Comparison of ENCODE assay signal across 16 cellular contexts in genomic region chr10:110268442-110268841, GRCh38. TPM values are rescaled to one million over a fixed set of nuclear protein-coding genes. Genes with fewer than 3 reads are reported as not detected.
DNase-seq lines count a peak whose midpoint lies in the region; ATAC-seq and TF ChIP-seq lines count a peak whose summit lies in the region.
"Had no signal": no experiment of that assay in that cellular context is flagged by ENCODE, and none has a peak within 500 bp of the region (broad histone marks: within the 10 kb centered on the region; RNA-seq: fewer than 3 reads in every experiment).

No MANE protein-coding gene starts in this region.

- intact Hi-C loops in right cardiac atrium (cut with DNase I) (no loop called here), tibial artery (cut with DNase I; ENCODE audit: low total_unique reads) (loop anchor here (5.0 kb wide), 1 partner anchor 41 kb away; no protein-coding TSS in a partner anchor)

- TF ChIP-seq CTCF in tibial artery (IDR thresholded peaks at IDR 0.05) (no peak), endodermal cell (conservative IDR thresholded peaks at IDR 0.05) (no peak)

- peaks cover 16% of the 10 kb centered on the region for H3K4me1 Mint-ChIP-seq in endodermal cell

- H3K27ac ChIP-seq in right cardiac atrium (ENCODE audit: low read length) (peak overlapping the region; percentile 64), tibial artery (peak overlapping the region; percentile 74 to 85), endodermal cell (ENCODE audit: low read depth, low read length) (no peak overlapping the region)

- ATAC-seq in right cardiac atrium, result peak; percentile 58 to 69
- ATAC-seq in HG02798 (IDR thresholded peaks at IDR 0.05; ENCODE audit: poor library complexity, unreplicated experiment), result no peak
- ATAC-seq: sciatic nerve had no signal

- H3K9ac ChIP-seq in endodermal cell (ENCODE audit: extremely low read depth, low read length, poor library complexity, severe bottlenecking), result no peak overlapping the region

- DNase-seq in NCI-H2107 treated with DMSO at 0.1 percent for 48 hours (lab: John Stamatoyannopoulos, UW; ENCODE audit: unreplicated experiment), result peak; percentile 6
- no peak for DNase-seq in NCI-H2107 (lab: John Stamatoyannopoulos, UW)
- DNase-seq in RPMI8226, result peak; percentile 14
- peak in 1 of 3 donors; percentile 56 for DNase-seq in right cardiac atrium
- DNase-seq in tibial artery, result no peak
- DNase-seq in RKO (ENCODE audit: low spot score), result no peak
- DNase-seq in endodermal cell, result no peak
- DNase-seq: 8988T; activated CD8-positive, alpha-beta memory T cell treated with anti-CD3 and anti-CD28 coated beads for 24 hours; activated naive CD8-positive, alpha-beta T cell treated with anti-CD3 and anti-CD28 coated beads for 36 hours; MV-4-11 had no signal

- no peak overlapping the region for H3K4me3 Mint-ChIP-seq in endodermal cell
- H3K4me3 Mint-ChIP-seq: activated naive CD8-positive, alpha-beta T cell treated with anti-CD3 and anti-CD28 coated beads for 36 hours; mesothelial cell of epicardium had no signal

- no peaks in the 10 kb centered on the region for H3K9me3 ChIP-seq in right cardiac atrium (ENCODE audit: control insufficient read depth, low read length)
- no peaks in the 10 kb centered on the region for H3K9me3 ChIP-seq in tibial artery
- no peaks in the 10 kb centered on the region for H3K9me3 ChIP-seq in endodermal cell (ENCODE audit: control insufficient read depth, low read length)
- H3K9me3 ChIP-seq: HAP-1 had no signal

- H3K27me3 ChIP-seq in right cardiac atrium (ENCODE audit: control insufficient read depth, insufficient read depth), result no peaks in the 10 kb centered on the region
- no peaks in the 10 kb centered on the region for H3K27me3 ChIP-seq in tibial artery
- no peaks in the 10 kb centered on the region for H3K27me3 ChIP-seq in endodermal cell (ENCODE audit: control insufficient read depth, insufficient read depth, low read length, poor library complexity, severe bottlenecking)

- H3K36me3 ChIP-seq in tibial artery (no peaks in the 10 kb centered on the region), endodermal cell (ENCODE audit: control insufficient read depth, insufficient read depth, low read length) (no peaks in the 10 kb centered on the region)
- H3K36me3 ChIP-seq: HAP-1 had no signal

- H3K9me3 Mint-ChIP-seq in endodermal cell, result no peaks in the 10 kb centered on the region
- H3K9me3 Mint-ChIP-seq: activated naive CD8-positive, alpha-beta T cell treated with anti-CD3 and anti-CD28 coated beads for 36 hours; mesothelial cell of epicardium; T-helper 1 cell treated with Interleukin-12 subunit alpha and Interleukin-12 subunit beta and Interleukin-4 antibody, amounts not matched to agents 30 μg/mL and 1 μg/mL, for 36 hours had no signal

- H3K27me3 Mint-ChIP-seq in endodermal cell (ENCODE audit: insufficient read depth), result no peaks in the 10 kb centered on the region
- H3K27me3 Mint-ChIP-seq: activated naive CD8-positive, alpha-beta T cell treated with anti-CD3 and anti-CD28 coated beads for 36 hours had no signal

- H3K4me3 ChIP-seq in right cardiac atrium (ENCODE audit: low read length) (no peak overlapping the region), tibial artery (peak overlapping the region in 1 of 2 donors; percentile 27), endodermal cell (ENCODE audit: low read length) (no peak overlapping the region)
- H3K4me3 ChIP-seq: HAP-1 had no signal

- H3K36me3 Mint-ChIP-seq in endodermal cell (ENCODE audit: low read depth), result no peaks in the 10 kb centered on the region
- H3K36me3 Mint-ChIP-seq: activated naive CD8-positive, alpha-beta T cell treated with anti-CD3 and anti-CD28 coated beads for 36 hours; mesothelial cell of epicardium had no signal

- H3K4me1 ChIP-seq in right cardiac atrium (ENCODE audit: control insufficient read depth, insufficient read depth, low read length) (peaks cover 2% of the 10 kb centered on the region), tibial artery (peaks cover 0 to 100% (median 67%) of the 10 kb centered on the region in 4 donors), endodermal cell (ENCODE audit: control insufficient read depth, insufficient read depth, low read length) (no peaks in the 10 kb centered on the region)
- H3K4me1 ChIP-seq: HAP-1 had no signal

- no peak overlapping the region for H3K27ac Mint-ChIP-seq in endodermal cell
- H3K27ac Mint-ChIP-seq: activated naive CD8-positive, alpha-beta T cell treated with anti-CD3 and anti-CD28 coated beads for 36 hours; mesothelial cell of epicardium had no signal

RNA-seq across cellular contexts. Expression of gene SMNDC1, which starts 36.3 kb away (rescaled TPM):
- 10 to 100 TPM; 21.9 to 24.3 (median 22.8) TPM for total RNA-seq in right cardiac atrium
- polyA plus RNA-seq in right cardiac atrium, result 10.1 TPM
- 10 to 100 TPM; 52.9 to 65.6 TPM for total RNA-seq in endodermal cell
- 29.0 TPM for polyA plus RNA-seq in endodermal cell (2013, experiment 1 of 2)
- 29.7 TPM for polyA plus RNA-seq in endodermal cell (2013, experiment 2 of 2)

Comparison
In these comparisons a context has a peak if more than half of its experiments do, and no peak if none do; other contexts are left out.
1. DNase-seq: peak in NCI-H2107 treated with DMSO at 0.1 percent for 48 hours (single experiment) and RPMI8226 (single experiment); none in NCI-H2107 (single experiment), tibial artery (0 of 2), RKO (single experiment) and endodermal cell (single experiment).